9 cellular contexts compared by ENCODE assay signal in genomic region chr14:50225067-50225973, GRCh38. TPM values are rescaled to one million over a fixed set of nuclear protein-coding genes. Genes with fewer than 3 reads are reported as not detected.
DNase-seq lines count a peak whose midpoint lies in the region; ATAC-seq, FAIRE-seq and TF ChIP-seq lines count a peak whose summit lies in the region.
"Had no signal": no experiment of that assay in that cellular context is flagged by ENCODE, and none has a peak within 500 bp of the region (broad histone marks: within the 10 kb centered on the region; RNA-seq: fewer than 3 reads in every experiment).

No MANE protein-coding gene starts in this region.

- H3K9me3 ChIP-seq in GM23248 (ENCODE audit: low read depth) = no peaks in the 10 kb centered on the region
- no peaks in the 10 kb centered on the region for H3K9me3 ChIP-seq in astrocyte (ENCODE audit: insufficient read depth, low read depth, low read length)
- H3K9me3 ChIP-seq in spleen = no peaks in the 10 kb centered on the region
- H3K9me3 ChIP-seq in HAP-1 = no peaks in the 10 kb centered on the region

- H3K79me2 ChIP-seq in GM23248 (ENCODE audit: insufficient read depth) = peaks cover 100% of the 10 kb centered on the region
- peaks cover 95% of the 10 kb centered on the region for H3K79me2 ChIP-seq in astrocyte (ENCODE audit: insufficient read depth, low read length)

- TF ChIP-seq CTCF in astrocyte (IDR thresholded peaks at IDR 0.05; ENCODE audit: insufficient read depth, low read depth, low read length) (no peak), spleen (IDR thresholded peaks at IDR 0.05 in 8 of 11, conservative IDR thresholded peaks at IDR 0.05 in 3 of 11) (no peak)

- CTCF ChIA-PET in activated CD8-positive, alpha-beta memory T cell treated with anti-CD3 and anti-CD28 coated beads, Interleukin-2, amount 10 ng/mL, durations not matched to agents 7 days and 5 days (lab: Charles Lee) = interaction anchor here (0.8 kb wide), 1 partner anchor 24 kb away, joined by 3 read pairs; no protein-coding TSS in a partner anchor

- H3K27ac Mint-ChIP-seq in astrocyte (ENCODE audit: unreplicated experiment) (no peak overlapping the region), immature natural killer cell (peak overlapping the region in 5 of 6 donors; percentile 14 to 46 (median 31))
- H3K27ac Mint-ChIP-seq in activated CD8-positive, alpha-beta memory T cell treated with anti-CD3 and anti-CD28 coated beads, Interleukin-2, amount 10 ng/mL, durations not matched to agents 7 days and 5 days = no peak overlapping the region

- no peaks in the 10 kb centered on the region for H3K27me3 ChIP-seq in GM23248 (replicated peaks; ENCODE audit: insufficient read depth)
- no peaks in the 10 kb centered on the region for H3K27me3 ChIP-seq in astrocyte (ENCODE audit: insufficient read depth, low read length)
- H3K27me3 ChIP-seq in spleen (replicated peaks in 1 of 7) = no peaks in the 10 kb centered on the region
- H3K27me3 ChIP-seq in HAP-1 (ENCODE audit: low read depth) = no peaks in the 10 kb centered on the region

- no peak for TF ChIP-seq POLR2A in spleen (IDR thresholded peaks at IDR 0.05)

- no peaks in the 10 kb centered on the region for H3K9me2 ChIP-seq in GM23248 (ENCODE audit: insufficient read depth)

- peak; percentile 83 for FAIRE-seq in astrocyte (lab: Jason Lieb, UNC)

- peaks cover 11% of the 10 kb centered on the region for H3K4me1 Mint-ChIP-seq in astrocyte (ENCODE audit: low read depth, unreplicated experiment)
- H3K4me1 Mint-ChIP-seq in immature natural killer cell = peaks cover 70 to 89% of the 10 kb centered on the region in 2 donors
- peaks cover 32% of the 10 kb centered on the region for H3K4me1 Mint-ChIP-seq in activated CD8-positive, alpha-beta memory T cell treated with anti-CD3 and anti-CD28 coated beads, Interleukin-2, amount 10 ng/mL, durations not matched to agents 7 days and 5 days

- WGBS in GM23248 (ENCODE audit: low coverage in 1 of 2, low lambda C conversion rate in 2 of 2, missing lambda C conversion rate in 2 of 2), 2 experiments = 21% methylated on average over 5 of the region's 5 CpGs
- 63 to 74% (median 70%) methylated on average over 5 of the region's 5 CpGs for WGBS in spleen, 5 donors

- intact Hi-C loops in spleen (cut with DNase I; ENCODE audit: low total_unique reads) = no loop called here

- H3K4me3 ChIP-seq in GM23248 (peak overlapping the region; percentile 40), astrocyte (ENCODE audit: insufficient read depth, low read depth, low read length) (peak overlapping the region; percentile 19), spleen (peak overlapping the region in 1 of 8 donors; percentile 23), HAP-1 (no peak overlapping the region)

- ATAC-seq in GM21381 (IDR thresholded peaks at IDR 0.05; ENCODE audit: unreplicated experiment) = no peak
- ATAC-seq in activated CD8-positive, alpha-beta memory T cell treated with anti-CD3 and anti-CD28 coated beads, Interleukin-2, amount 10 ng/mL, durations not matched to agents 7 days and 5 days = no peak

- peak overlapping the region; percentile 62 for H3K4me2 ChIP-seq in GM23248 (ENCODE audit: unreplicated experiment)
- H3K4me2 ChIP-seq in astrocyte (ENCODE audit: low read length) = peak overlapping the region; percentile 71

- DNase-seq in GM23248 (peak; percentile 91), astrocyte (ENCODE audit: low read depth) (peak; percentile 88), immature natural killer cell (no peak), spleen (no peak), HAP-1 (ENCODE audit: low spot score in 2 of 2) (no peak), NCI-H2081 treated with DMSO at 0.1 percent for 48 hours (lab: John Stamatoyannopoulos, UW) (no peak)
- DNase-seq in activated CD8-positive, alpha-beta memory T cell treated with anti-CD3 and anti-CD28 coated beads, Interleukin-2, amount 10 ng/mL, durations not matched to agents 7 days and 5 days = no peak
- DNase-seq: stimulated activated CD4-positive, alpha-beta T cell treated with anti-CD3 and anti-CD28 coated beads, Interleukin-4, amount 100 ng/mL, for 1 hour had no signal

- H4K20me1 ChIP-seq in GM23248 (ENCODE audit: insufficient read depth) (peaks cover 28% of the 10 kb centered on the region; the same call in 1 of the 2 replicates), astrocyte (ENCODE audit: insufficient read depth, low read length) (peaks cover 80% of the 10 kb centered on the region)

- no peaks in the 10 kb centered on the region for H3K36me3 ChIP-seq in GM23248 (ENCODE audit: low read depth)
- no peaks in the 10 kb centered on the region for H3K36me3 ChIP-seq in astrocyte (ENCODE audit: insufficient read depth, low read length)
- H3K36me3 ChIP-seq in spleen = no peaks in the 10 kb centered on the region
- H3K36me3 ChIP-seq in HAP-1 (replicated peaks) = no peaks in the 10 kb centered on the region

- in situ Hi-C loops in GM23248 (cut with MboI) (no loop called here), HAP-1 (cut with MboI; ENCODE audit: low sequenced_read_pairs) (no loop called here)

- H3K9ac ChIP-seq in GM23248 (peak overlapping the region; percentile 26), astrocyte (ENCODE audit: low read length) (peak overlapping the region; percentile 23)

- H3K27ac ChIP-seq in GM23248 (peak overlapping the region; percentile 57), astrocyte (ENCODE audit: low read depth, low read length) (no peak overlapping the region), spleen (peak overlapping the region in 7 of 8 donors; percentile 22 to 66 (median 59))

- no peak overlapping the region for H3K4me3 Mint-ChIP-seq in astrocyte (ENCODE audit: unreplicated experiment)
- peak overlapping the region in 2 of 5 donors; percentile 16 to 41 for H3K4me3 Mint-ChIP-seq in immature natural killer cell
- no peak overlapping the region for H3K4me3 Mint-ChIP-seq in activated CD8-positive, alpha-beta memory T cell treated with anti-CD3 and anti-CD28 coated beads, Interleukin-2, amount 10 ng/mL, durations not matched to agents 7 days and 5 days

- peaks cover 21% of the 10 kb centered on the region for H3F3A ChIP-seq in GM23248 (ENCODE audit: insufficient read depth)

- H3K9me3 Mint-ChIP-seq in astrocyte (ENCODE audit: unreplicated experiment) (no peaks in the 10 kb centered on the region), immature natural killer cell (no peaks in the 10 kb centered on the region)
- peaks cover 2% of the 10 kb centered on the region for H3K9me3 Mint-ChIP-seq in activated CD8-positive, alpha-beta memory T cell treated with anti-CD3 and anti-CD28 coated beads, Interleukin-2, amount 10 ng/mL, durations not matched to agents 7 days and 5 days (ENCODE audit: low read depth)

- no peaks in the 10 kb centered on the region for H3K27me3 Mint-ChIP-seq in astrocyte (ENCODE audit: low read depth, unreplicated experiment)
- peaks cover 0 to 3% (median 0%) of the 10 kb centered on the region in 3 donors for H3K27me3 Mint-ChIP-seq in immature natural killer cell (ENCODE audit: low read depth in 3 of 3)
- H3K27me3 Mint-ChIP-seq in activated CD8-positive, alpha-beta memory T cell treated with anti-CD3 and anti-CD28 coated beads, Interleukin-2, amount 10 ng/mL, durations not matched to agents 7 days and 5 days = no peaks in the 10 kb centered on the region

- H2AFZ ChIP-seq in GM23248 (no peak overlapping the region), astrocyte (ENCODE audit: low read depth, low read length) (no peak overlapping the region)

- H3K36me3 Mint-ChIP-seq in astrocyte (ENCODE audit: low read depth, unreplicated experiment) (peaks cover 5% of the 10 kb centered on the region), immature natural killer cell (peaks cover 0 to 5% (median 5%) of the 10 kb centered on the region in 3 donors)
- H3K36me3 Mint-ChIP-seq in activated CD8-positive, alpha-beta memory T cell treated with anti-CD3 and anti-CD28 coated beads, Interleukin-2, amount 10 ng/mL, durations not matched to agents 7 days and 5 days = peaks cover 22% of the 10 kb centered on the region

- H3K4me1 ChIP-seq in GM23248 (ENCODE audit: insufficient read depth) (peaks cover 41% of the 10 kb centered on the region), astrocyte (ENCODE audit: insufficient read depth, low read length) (peaks cover 17% of the 10 kb centered on the region), spleen (peaks cover 4 to 97% (median 63%) of the 10 kb centered on the region in 6 donors), HAP-1 (peaks cover 30% of the 10 kb centered on the region)

RNA-seq across cellular contexts. Expression of gene SOS2, which starts 6.1 kb away (rescaled TPM):
- 13.7 and 14.0 TPM in 2 replicates for total RNA-seq in GM23248 (2014; rRNA removed; shearing (Covaris generic))
- polyA plus RNA-seq in GM23248 (2016; fragmentation: Nextera tagmentation; extraction: Ambion mirVana) (2.6 and 3.2 TPM in 2 replicates), immature natural killer cell (10 to 100 TPM; 13.8 to 15.5 (median 14.3) TPM), spleen (1 to 10 TPM; 6.7 to 9.6 (median 7.0) TPM)
- total RNA-seq in astrocyte (18.3 and 19.9 TPM in 2 replicates), spleen (10 to 100 TPM; 40.1 to 68.8 (median 55.5) TPM)
- total RNA-seq in activated CD8-positive, alpha-beta memory T cell treated with anti-CD3 and anti-CD28 coated beads, Interleukin-2, amount 10 ng/mL, durations not matched to agents 7 days and 5 days = 10 to 100 TPM; 18.0 to 19.7 TPM

Comparison
In these comparisons a context has a peak if more than half of its experiments do, and no peak if none do; other contexts are left out.
1. DNase-seq: peak in GM23248 (single experiment) and astrocyte (single experiment); none in immature natural killer cell (0 of 3), spleen (single experiment), HAP-1 (0 of 2), NCI-H2081 treated with DMSO at 0.1 percent for 48 hours (single experiment) and activated CD8-positive, alpha-beta memory T cell treated with anti-CD3 and anti-CD28 coated beads, Interleukin-2, amount 10 ng/mL, durations not matched to agents 7 days and 5 days (single experiment).
2. H3K27ac Mint-ChIP-seq: peak in immature natural killer cell (5 of 6); none in astrocyte (single experiment) and activated CD8-positive, alpha-beta memory T cell treated with anti-CD3 and anti-CD28 coated beads, Interleukin-2, amount 10 ng/mL, durations not matched to agents 7 days and 5 days (single experiment).